ENCODE assay signal across 8 cellular contexts in genomic region chr18:57802166-57802868, GRCh38. TPM values are rescaled to one million over a fixed set of nuclear protein-coding genes. Genes with fewer than 3 reads are reported as not detected.
DNase-seq lines count a peak whose midpoint lies in the region; ATAC-seq and TF ChIP-seq lines count a peak whose summit lies in the region.

No MANE protein-coding gene starts in this region.

- H3K4me2 ChIP-seq in PC-9 = peak overlapping the region; percentile 96

- H3F3A ChIP-seq in PC-9 (ENCODE audit: insufficient read depth, low read depth) = peaks cover 14% of the 10 kb centered on the region; the same call in 1 of the 2 replicates

- no peak for ATAC-seq in GM18870 (IDR thresholded peaks at IDR 0.05; ENCODE audit: unreplicated experiment)

- intact Hi-C loops in PC-9 (cut with micrococcal nuclease; ENCODE audit: unreplicated experiment) = loop anchor here (2.0 to 5.0 kb wide), 3 partner anchors 45 to 172 kb away; no protein-coding TSS in a partner anchor

- no peaks in the 10 kb centered on the region for H4K20me1 ChIP-seq in PC-9 (ENCODE audit: insufficient read depth)

- no TSS peak for BruUV-seq in PC-9 (replicated peaks; lab: Mats Ljungman, UMichigan)

- H3K79me2 ChIP-seq in PC-9 (ENCODE audit: low read depth) = peaks cover 55% of the 10 kb centered on the region

- peak overlapping the region; percentile 66 for H3K9ac ChIP-seq in rectal smooth muscle tissue (ENCODE audit: low read length)

- no peaks in the 10 kb centered on the region for H3K9me2 ChIP-seq in PC-9 (ENCODE audit: insufficient read depth)

- POLR2A ChIA-PET in PC-9 (lab: Charles Lee; ENCODE audit: unreplicated experiment) = no interaction called here

- H3K4me1 ChIP-seq in PC-9 (replicated peaks; ENCODE audit: insufficient read depth) (peaks cover 56% of the 10 kb centered on the region), rectal smooth muscle tissue (ENCODE audit: control insufficient read depth, insufficient read depth, low read length) (peaks cover 9% of the 10 kb centered on the region)

- H3K27me3 ChIP-seq in PC-9 (ENCODE audit: insufficient read depth, low read depth) (no peaks in the 10 kb centered on the region), rectal smooth muscle tissue (ENCODE audit: control insufficient read depth, insufficient read depth, low read length) (peaks cover 2% of the 10 kb centered on the region)

- H3K27ac ChIP-seq in PC-9 (peak overlapping the region; percentile 69), rectal smooth muscle tissue (ENCODE audit: low read depth, low read length) (peak overlapping the region; percentile 52)

- no peak for TF ChIP-seq CTCF in PC-9 (conservative IDR thresholded peaks at IDR 0.05)
- TF ChIP-seq CTCF in fibroblast of mammary gland (conservative IDR thresholded peaks at IDR 0.05; ENCODE audit: control insufficient read depth, insufficient read depth, low read depth, low read length) = no peak

- no peaks in the 10 kb centered on the region for H3K9me3 ChIP-seq in PC-9 (ENCODE audit: insufficient read depth, low read depth)

- DNase-seq in activated CD8-positive, alpha-beta memory T cell treated with anti-CD3 and anti-CD28 coated beads for 24 hours = peak; percentile 69
- DNase-seq in activated CD8-positive, alpha-beta memory T cell treated with anti-CD3 and anti-CD28 coated beads, Interleukin-2, amount 50 U/mL, for 4 hours = no peak
- DNase-seq in PC-9 (no peak), fibroblast of mammary gland (ENCODE audit: low read depth) (no peak), SW480 (ENCODE audit: low spot score) (no peak)
- no peak for DNase-seq in NK-92 treated with Interleukin-12 subunit alpha and Interleukin-12 subunit beta, amount 100 ng/mL, for 24 hours (lab: John Stamatoyannopoulos, UW)

- no peaks in the 10 kb centered on the region for H3K36me3 ChIP-seq in PC-9 (ENCODE audit: low read depth)
- H3K36me3 ChIP-seq in rectal smooth muscle tissue (ENCODE audit: control insufficient read depth, insufficient read depth, low read length) = no peaks in the 10 kb centered on the region

- H2AFZ ChIP-seq in PC-9 = peak overlapping the region; percentile 83

- H3K4me3 ChIP-seq in PC-9 (peak overlapping the region; percentile 100), fibroblast of mammary gland (ENCODE audit: control insufficient read depth, low read depth, low read length) (peak overlapping the region; percentile 90), rectal smooth muscle tissue (ENCODE audit: low read length) (peak overlapping the region; percentile 93)

- CTCF ChIA-PET in PC-9 (lab: Charles Lee) = no interaction called here

RNA-seq across cellular contexts. Expression of gene ATP8B1, which starts 0.8 kb away (rescaled TPM):
- total RNA-seq in PC-9 (2021) = 16.7 and 23.4 TPM in 2 replicates
